In the genomic region with DNA sequence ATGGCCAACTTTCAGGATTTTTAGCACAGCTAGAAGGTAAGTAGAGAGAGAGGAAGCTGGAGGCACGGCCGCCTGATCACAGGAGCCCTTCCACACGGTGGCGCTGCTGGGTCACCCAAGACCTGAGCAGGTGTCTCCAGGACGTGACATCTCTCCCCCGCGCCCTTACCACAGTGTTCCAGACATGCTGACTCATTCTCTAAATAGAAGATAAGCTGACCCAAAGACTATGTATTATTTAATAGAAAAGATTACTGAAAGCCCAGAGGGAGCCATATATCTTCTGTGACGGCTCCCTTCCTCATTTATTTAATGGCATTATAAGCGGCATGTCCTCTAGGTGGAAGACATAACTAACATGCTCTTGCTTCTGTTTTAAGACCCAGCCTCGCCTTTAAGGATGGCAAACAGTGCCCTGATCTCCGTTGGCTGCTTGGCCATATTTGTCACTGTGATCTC, we compare ENCODE assay signal across 8 cellular contexts. TPM values are rescaled to one million over a fixed set of nuclear protein-coding genes. Genes with fewer than 3 reads are reported as not detected.
A peak's percentile ranks its signal among the peaks of the same experiment; 100 is the strongest.
DNase-seq lines count a peak whose midpoint lies in the region; ATAC-seq and TF ChIP-seq lines count a peak whose summit lies in the region.

No MANE protein-coding gene starts in this region.

- POLR2A ChIA-PET in A673 (lab: Charles Lee; ENCODE audit: low non-redundant PET) = no interaction called here

- TF ChIP-seq CTCF in A673 (conservative IDR thresholded peaks at IDR 0.05; ENCODE audit: low read depth, low read length) (peak; percentile 92), ascending aorta (IDR thresholded peaks at IDR 0.05) (peak; percentile 47 to 64 (median 54))

- H3K36me3 ChIP-seq in A673 (ENCODE audit: insufficient read depth, low read length, poor library complexity, severe bottlenecking) = no peaks in the 10 kb centered on the region
- peaks cover 17 to 22% of the 10 kb centered on the region in 2 donors for H3K36me3 ChIP-seq in ascending aorta
- no peaks in the 10 kb centered on the region for H3K36me3 ChIP-seq in iPS-15b (ENCODE audit: control insufficient read depth, insufficient read depth, low read length)

- H3K9me3 Mint-ChIP-seq in T-helper 2 cell treated with Interferon-gamma antibody and Interleukin-4, amounts not matched to agents 5 μg/mL and 100 μg/mL, for 36 hours = no peaks in the 10 kb centered on the region

- BruUV-seq in A673 (replicated peaks; lab: Mats Ljungman, UMichigan) = no TSS peak

- peaks cover 27% of the 10 kb centered on the region for H3K4me1 Mint-ChIP-seq in T-helper 2 cell treated with Interferon-gamma antibody and Interleukin-4, amounts not matched to agents 5 μg/mL and 100 μg/mL, for 36 hours (ENCODE audit: low read depth)

- H3K4me1 ChIP-seq in A673 (ENCODE audit: insufficient read depth, low read length, poor library complexity, severe bottlenecking) (peaks cover 8% of the 10 kb centered on the region), ascending aorta (no peaks in the 10 kb centered on the region), iPS-15b (ENCODE audit: control insufficient read depth, insufficient read depth, low read length) (peaks cover 9% of the 10 kb centered on the region)

- H3K9me3 ChIP-seq in A673 (ENCODE audit: low read depth, low read length, poor library complexity, severe bottlenecking) = no peaks in the 10 kb centered on the region
- no peaks in the 10 kb centered on the region for H3K9me3 ChIP-seq in ascending aorta
- no peaks in the 10 kb centered on the region for H3K9me3 ChIP-seq in iPS-15b (ENCODE audit: control insufficient read depth, insufficient read depth, low read length)

- H3K4me3 ChIP-seq in A673 (ENCODE audit: low read depth, low read length, poor library complexity, severe bottlenecking) (peak overlapping the region; percentile 5), ascending aorta (no peak overlapping the region), iPS-15b (ENCODE audit: low read depth, low read length) (peak overlapping the region; percentile 37)

- CTCF ChIA-PET in A673 (lab: Charles Lee) = interaction anchor here (0.6 to 1.6 kb wide), 7 partner anchors 12 to 1400 kb away, joined by 3 to 8 read pairs (median 4); no protein-coding TSS in a partner anchor

- peak overlapping the region; percentile 79 for H3K4me3 Mint-ChIP-seq in T-helper 2 cell treated with Interferon-gamma antibody and Interleukin-4, amounts not matched to agents 5 μg/mL and 100 μg/mL, for 36 hours

- H3K27ac Mint-ChIP-seq in T-helper 2 cell treated with Interferon-gamma antibody and Interleukin-4, amounts not matched to agents 5 μg/mL and 100 μg/mL, for 36 hours = peak overlapping the region; percentile 70

- H3K27ac ChIP-seq in A673 (ENCODE audit: low read depth, low read length, poor library complexity, severe bottlenecking) = no peak overlapping the region
- no peak overlapping the region for H3K27ac ChIP-seq in ascending aorta

- no peak overlapping the region for H3K9ac ChIP-seq in iPS-15b (ENCODE audit: low read depth, low read length)

- no peaks in the 10 kb centered on the region for H3K27me3 ChIP-seq in A673 (replicated peaks; ENCODE audit: insufficient read depth, low read depth, low read length, poor library complexity)
- no peaks in the 10 kb centered on the region for H3K27me3 ChIP-seq in ascending aorta
- no peaks in the 10 kb centered on the region for H3K27me3 ChIP-seq in iPS-15b (ENCODE audit: control insufficient read depth, insufficient read depth, low read length)

- peak; percentile 82 for ATAC-seq in GM18519 (IDR thresholded peaks at IDR 0.05; ENCODE audit: low FRiP score, unreplicated experiment)
- ATAC-seq in HG03039 (IDR thresholded peaks at IDR 0.05; ENCODE audit: unreplicated experiment) = peak; percentile 94

- DNase-seq in A673 (ENCODE audit: low spot score) (peak; percentile 93), NCI-H1930 (lab: John Stamatoyannopoulos, UW) (peak; percentile 85), ascending aorta (ENCODE audit: low spot score in 2 of 2) (peak; percentile 39 to 86)
- DNase-seq in T-helper 2 cell treated with Interferon-gamma antibody and Interleukin-4, amounts not matched to agents 5 μg/mL and 100 μg/mL, for 36 hours (ENCODE audit: low spot score) = peak; percentile 85
- peak; percentile 95 for DNase-seq in stimulated activated CD4-positive, alpha-beta T cell treated with anti-CD3 and anti-CD28 coated beads, Interleukin-12 subunit alpha, Interleukin-12 subunit beta, amount 100 ng/mL, for 4 hours

- H3K27me3 Mint-ChIP-seq in T-helper 2 cell treated with Interferon-gamma antibody and Interleukin-4, amounts not matched to agents 5 μg/mL and 100 μg/mL, for 36 hours (ENCODE audit: low read depth) = peaks cover 5% of the 10 kb centered on the region

- no peaks in the 10 kb centered on the region for H3K36me3 Mint-ChIP-seq in T-helper 2 cell treated with Interferon-gamma antibody and Interleukin-4, amounts not matched to agents 5 μg/mL and 100 μg/mL, for 36 hours (ENCODE audit: low read depth)

- intact Hi-C loops in A673 (cut with micrococcal nuclease; ENCODE audit: unreplicated experiment) (loop anchor here (2.0 to 5.0 kb wide), 2 partner anchors 274 to 439 kb away; a partner anchor contains a TSS), ascending aorta (cut with DNase I) (no loop called here)

RNA-seq across cellular contexts. Expression of a gene that starts 26.0 kb away (rescaled TPM):
- 92.1 and 92.6 TPM in 2 replicates for total RNA-seq in A673 (2021)
- total RNA-seq in ascending aorta = 22.4 TPM

RNA-seq across cellular contexts. Expression of a gene that starts 26.6 kb away (rescaled TPM):
- total RNA-seq in A673 (2021) (1.0 and 2.1 TPM in 2 replicates), ascending aorta (46.4 TPM)

Comparison
In these comparisons a context has a peak if more than half of its experiments do, and no peak if none do; other contexts are left out.
1. H3K4me3 ChIP-seq: peak in A673 (single experiment) and iPS-15b (single experiment); none in ascending aorta (0 of 2).
2. RNA of a gene that starts 26.6 kb away (total RNA-seq): 46.4 TPM in ascending aorta (single experiment); 1.0 to 2.1 TPM in A673; every median in the first group is over 10 times any median in the second.
3. Peak in every context shown above with its lines, with median percentiles within 50 percentile points of each other: DNase-seq.